Comparison of ENCODE assay signal across 9 cellular contexts in genomic region chr1:79648124-79648523, GRCh38.
"Had no signal": no experiment of that assay in that cellular context is flagged by ENCODE, and none has a peak within 500 bp of the region (broad histone marks: within the 10 kb centered on the region; RNA-seq: fewer than 3 reads in every experiment).

No MANE protein-coding gene starts in this region.

- H3K4me3 ChIP-seq: GM23248 had no signal

- H3K27ac ChIP-seq: GM23248, KMS-11 had no signal

- DNase-seq: GM23248, GOT3, H9, HCEC 1CT, Karpas-422, KBM-7 had no signal

- H3K4me2 ChIP-seq: KMS-11 had no signal

- H2AFZ ChIP-seq: GM23248 had no signal

- H3K9ac ChIP-seq: GM23248, KMS-11 had no signal

- FAIRE-seq: H54, HTR-8/SVneo had no signal
